Comparison of ENCODE assay signal across 8 cellular contexts in the genomic region with DNA sequence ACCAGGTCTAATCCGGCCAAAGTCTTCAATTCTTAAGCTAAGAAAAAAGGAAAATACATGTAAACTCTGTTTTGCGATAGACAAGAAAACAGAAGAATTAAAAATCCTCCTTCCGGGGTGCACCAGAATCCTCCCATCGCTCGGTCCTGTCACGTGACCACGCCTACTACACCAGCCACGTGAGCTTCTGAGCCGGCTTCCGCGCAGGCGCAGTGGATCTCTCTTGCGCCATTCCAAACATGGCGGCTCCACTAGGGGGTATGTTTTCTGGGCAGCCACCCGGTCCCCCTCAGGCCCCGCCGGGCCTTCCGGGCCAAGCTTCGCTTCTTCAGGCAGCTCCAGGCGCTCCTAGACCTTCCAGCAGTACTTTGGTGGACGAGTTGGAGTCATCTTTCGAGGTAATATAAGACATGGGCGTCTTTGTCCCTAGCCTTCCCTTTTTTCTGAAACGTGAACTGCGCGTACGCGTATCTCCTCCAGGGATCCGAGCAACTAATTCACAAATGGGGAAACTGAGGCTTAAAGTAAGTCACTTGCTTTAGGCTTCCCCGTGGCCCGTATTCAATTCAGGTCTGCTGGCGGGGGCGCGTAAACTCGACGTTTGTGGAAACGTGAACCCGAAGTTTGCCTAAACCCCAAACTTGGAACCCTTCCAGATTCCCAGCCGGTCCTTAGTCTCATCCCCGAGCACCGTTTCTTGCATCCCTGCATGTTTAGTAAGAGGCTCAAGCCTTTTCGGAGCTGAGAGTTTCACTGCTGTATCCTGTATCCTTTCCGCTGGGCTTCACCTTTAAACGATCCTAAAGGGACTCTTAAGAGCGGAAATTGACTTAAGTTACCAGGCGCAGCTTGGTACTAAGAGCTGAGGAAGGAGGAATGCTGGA. TPM values are rescaled to one million over a fixed set of nuclear protein-coding genes. Genes with fewer than 3 reads are reported as not detected.
DNase-seq lines count a peak whose midpoint lies in the region; ATAC-seq and TF ChIP-seq lines count a peak whose summit lies in the region.

A gene with protein sequence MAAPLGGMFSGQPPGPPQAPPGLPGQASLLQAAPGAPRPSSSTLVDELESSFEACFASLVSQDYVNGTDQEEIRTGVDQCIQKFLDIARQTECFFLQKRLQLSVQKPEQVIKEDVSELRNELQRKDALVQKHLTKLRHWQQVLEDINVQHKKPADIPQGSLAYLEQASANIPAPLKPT (plus strand): TSS at position 226 of the 884 bp plus-strand sequence. CDS start 14 bp downstream, at position 240.

- peaks cover 58% of the 10 kb centered on the region for H3K4me1 ChIP-seq in DND-41 (ENCODE audit: insufficient read depth, low read length)
- peaks cover 11% of the 10 kb centered on the region for H3K4me1 ChIP-seq in fibroblast of lung (ENCODE audit: control insufficient read depth, extremely low read depth, insufficient read depth, low read length)
- peaks cover 19 to 31% of the 10 kb centered on the region in 2 donors for H3K4me1 ChIP-seq in naive thymus-derived CD4-positive, alpha-beta T cell (ENCODE audit: control insufficient read depth in 2 of 2, insufficient read depth in 2 of 2, low read length in 2 of 2)

- H3K27me3 ChIP-seq in DND-41 (ENCODE audit: insufficient read depth, low read length, poor library complexity) (no peaks in the 10 kb centered on the region), fibroblast of lung (ENCODE audit: control insufficient read depth, insufficient read depth, low read length) (no peaks in the 10 kb centered on the region)
- no peaks in the 10 kb centered on the region for H3K27me3 ChIP-seq in naive thymus-derived CD4-positive, alpha-beta T cell (ENCODE audit: control insufficient read depth in 2 of 2, insufficient read depth in 2 of 2, low read length in 2 of 2)

- intact Hi-C loops in activated T-helper 1 cell treated with anti-CD3 and anti-CD28 coated beads, Interleukin-12 subunit alpha, Interleukin-12 subunit beta, Interleukin-2, Interleukin-4 antibody, amounts not matched to agents 30 ng/mL and 10 ng/mL and 1 ng/mL, durations not matched to agents 14 hours and 24 hours and 36 hours (cut with micrococcal nuclease): loop anchor here (1.0 to 10.0 kb wide), 8 partner anchors 22 to 1960 kb away; a partner anchor contains a TSS
- intact Hi-C loops in naive thymus-derived CD4-positive, alpha-beta T cell (cut with micrococcal nuclease): loop anchor here (1.0 to 10.0 kb wide), 11 partner anchors 18 to 1390 kb away; a partner anchor contains a TSS

- CTCF ChIA-PET in naive thymus-derived CD4-positive, alpha-beta T cell (lab: Charles Lee): interaction anchor here (0.7 to 1.7 kb wide), 3 partner anchors 14 to 191 kb away, joined by 3 to 4 read pairs (median 3); no protein-coding TSS in a partner anchor

- H3K4me2 ChIP-seq in DND-41 (ENCODE audit: insufficient read depth, low read length): peak within 1 kb of the TSS; percentile 83
- peak within 1 kb of the TSS; percentile 93 for H3K4me2 ChIP-seq in fibroblast of lung (ENCODE audit: extremely low read depth, insufficient read depth, low read length)

- H3K36me3 ChIP-seq in DND-41 (ENCODE audit: insufficient read depth, low read length): peaks cover 39% of the 10 kb centered on the region
- peaks cover 22% of the 10 kb centered on the region for H3K36me3 ChIP-seq in KOPT-K1 (ENCODE audit: insufficient read depth, low read length)
- peaks cover 2% of the 10 kb centered on the region for H3K36me3 ChIP-seq in fibroblast of lung (ENCODE audit: control insufficient read depth, insufficient read depth, low read length)
- H3K36me3 ChIP-seq in naive thymus-derived CD4-positive, alpha-beta T cell (ENCODE audit: control insufficient read depth in 2 of 3, insufficient read depth in 3 of 3, low read length in 3 of 3): peaks cover 0 to 28% (median 0%) of the 10 kb centered on the region in 3 experiments

- H3K27ac Mint-ChIP-seq in activated T-helper 1 cell treated with anti-CD3 and anti-CD28 coated beads, Interleukin-12 subunit alpha, Interleukin-12 subunit beta, Interleukin-2, Interleukin-4 antibody, amounts not matched to agents 30 ng/mL and 10 ng/mL and 1 ng/mL, durations not matched to agents 14 hours and 24 hours and 36 hours: peak within 1 kb of the TSS; percentile 97
- H3K27ac Mint-ChIP-seq in naive thymus-derived CD4-positive, alpha-beta T cell: peak within 1 kb of the TSS; percentile 92 to 99 (median 97)
- peak within 1 kb of the TSS; percentile 94 for H3K27ac Mint-ChIP-seq in stimulated activated naive B cell treated with anti-CD40 and anti-IgM and Interleukin-4, amounts not matched to agents 10 μg/mL and 1 μg/mL and 100 μg/mL, for 72 hours

- no peaks in the 10 kb centered on the region for H3K9me3 Mint-ChIP-seq in activated T-helper 1 cell treated with anti-CD3 and anti-CD28 coated beads, Interleukin-12 subunit alpha, Interleukin-12 subunit beta, Interleukin-2, Interleukin-4 antibody, amounts not matched to agents 30 ng/mL and 10 ng/mL and 1 ng/mL, durations not matched to agents 14 hours and 24 hours and 36 hours
- H3K9me3 Mint-ChIP-seq in naive thymus-derived CD4-positive, alpha-beta T cell: peaks cover 0 to 5% (median 0%) of the 10 kb centered on the region in 11 donors
- H3K9me3 Mint-ChIP-seq in stimulated activated naive B cell treated with anti-CD40 and anti-IgM and Interleukin-4, amounts not matched to agents 10 μg/mL and 1 μg/mL and 100 μg/mL, for 72 hours: no peaks in the 10 kb centered on the region

- H3K9ac ChIP-seq in DND-41 (ENCODE audit: low read depth, low read length) (peak within 1 kb of the TSS; percentile 88), fibroblast of lung (ENCODE audit: insufficient read depth, low read length) (peak within 1 kb of the TSS; percentile 94)

- H2AFZ ChIP-seq in DND-41 (ENCODE audit: low read depth, low read length) (peak within 1 kb of the TSS; percentile 84), fibroblast of lung (ENCODE audit: low read length) (peak within 1 kb of the TSS; percentile 96)

- peaks cover 32% of the 10 kb centered on the region for H3K4me1 Mint-ChIP-seq in activated T-helper 1 cell treated with anti-CD3 and anti-CD28 coated beads, Interleukin-12 subunit alpha, Interleukin-12 subunit beta, Interleukin-2, Interleukin-4 antibody, amounts not matched to agents 30 ng/mL and 10 ng/mL and 1 ng/mL, durations not matched to agents 14 hours and 24 hours and 36 hours (ENCODE audit: low read depth)
- H3K4me1 Mint-ChIP-seq in naive thymus-derived CD4-positive, alpha-beta T cell: peaks cover 23 to 58% (median 45%) of the 10 kb centered on the region in 7 donors
- peaks cover 22 to 37% of the 10 kb centered on the region in 2 donors for H3K4me1 Mint-ChIP-seq in stimulated activated naive B cell treated with anti-CD40 and anti-IgM and Interleukin-4, amounts not matched to agents 10 μg/mL and 1 μg/mL and 100 μg/mL, for 72 hours

- TF ChIP-seq CTCF in DND-41 (IDR thresholded peaks at IDR 0.05; ENCODE audit: borderline replicate concordance, extremely low read depth, low read length, poor library complexity, severe bottlenecking) (no peak), fibroblast of lung (conservative IDR thresholded peaks at IDR 0.05 in 1 of 2, IDR thresholded peaks at IDR 0.05 in 1 of 2; ENCODE audit: low read depth in 1 of 2, low read length in 2 of 2) (peak in 1 of 2 donors; percentile 8)

- H3K27ac ChIP-seq in DND-41 (ENCODE audit: low read length) (peak within 1 kb of the TSS; percentile 91), KOPT-K1 (ENCODE audit: low read depth, low read length, poor library complexity, severe bottlenecking) (peak within 1 kb of the TSS; percentile 81), fibroblast of lung (ENCODE audit: insufficient read depth, low read length) (peak within 1 kb of the TSS; percentile 97)
- peak within 1 kb of the TSS; percentile 94 for H3K27ac ChIP-seq in naive thymus-derived CD4-positive, alpha-beta T cell (ENCODE audit: low read depth, low read length)

- H3K9me3 ChIP-seq in DND-41 (ENCODE audit: insufficient read depth, low read length, severe bottlenecking): no peaks in the 10 kb centered on the region
- no peaks in the 10 kb centered on the region for H3K9me3 ChIP-seq in KOPT-K1 (ENCODE audit: insufficient read depth, low read length, poor library complexity, severe bottlenecking)
- H3K9me3 ChIP-seq in fibroblast of lung (ENCODE audit: control insufficient read depth, insufficient read depth, low read depth, low read length): no peaks in the 10 kb centered on the region
- no peaks in the 10 kb centered on the region for H3K9me3 ChIP-seq in naive thymus-derived CD4-positive, alpha-beta T cell (ENCODE audit: control insufficient read depth in 2 of 3, low read length in 3 of 3)

- ATAC-seq in DND-41 (ENCODE audit: insufficient read depth, low read depth): peak; percentile 86
- peak; percentile 96 for ATAC-seq in GM21786 (IDR thresholded peaks at IDR 0.05; ENCODE audit: unreplicated experiment)
- peak; percentile 97 for ATAC-seq in naive thymus-derived CD4-positive, alpha-beta T cell
- ATAC-seq in stimulated activated naive B cell treated with anti-CD40 and anti-IgM and Interleukin-4, amounts not matched to agents 10 μg/mL and 1 μg/mL and 100 μg/mL, for 72 hours (replicated peaks): peak; percentile 88 to 97

- H3K36me3 Mint-ChIP-seq in activated T-helper 1 cell treated with anti-CD3 and anti-CD28 coated beads, Interleukin-12 subunit alpha, Interleukin-12 subunit beta, Interleukin-2, Interleukin-4 antibody, amounts not matched to agents 30 ng/mL and 10 ng/mL and 1 ng/mL, durations not matched to agents 14 hours and 24 hours and 36 hours (ENCODE audit: low read depth): peaks cover 24% of the 10 kb centered on the region
- H3K36me3 Mint-ChIP-seq in naive thymus-derived CD4-positive, alpha-beta T cell: peaks cover 0 to 19% (median 13%) of the 10 kb centered on the region in 5 donors
- H3K36me3 Mint-ChIP-seq in stimulated activated naive B cell treated with anti-CD40 and anti-IgM and Interleukin-4, amounts not matched to agents 10 μg/mL and 1 μg/mL and 100 μg/mL, for 72 hours: peaks cover 23 to 24% of the 10 kb centered on the region in 2 donors

- peaks cover 2% of the 10 kb centered on the region for H3K27me3 Mint-ChIP-seq in activated T-helper 1 cell treated with anti-CD3 and anti-CD28 coated beads, Interleukin-12 subunit alpha, Interleukin-12 subunit beta, Interleukin-2, Interleukin-4 antibody, amounts not matched to agents 30 ng/mL and 10 ng/mL and 1 ng/mL, durations not matched to agents 14 hours and 24 hours and 36 hours (ENCODE audit: insufficient read depth)
- no peaks in the 10 kb centered on the region for H3K27me3 Mint-ChIP-seq in naive thymus-derived CD4-positive, alpha-beta T cell
- no peaks in the 10 kb centered on the region for H3K27me3 Mint-ChIP-seq in stimulated activated naive B cell treated with anti-CD40 and anti-IgM and Interleukin-4, amounts not matched to agents 10 μg/mL and 1 μg/mL and 100 μg/mL, for 72 hours

- peak within 1 kb of the TSS; percentile 79 to 95 for H3K4me3 ChIP-seq in DND-41 (ENCODE audit: low read depth in 1 of 2, low read length in 2 of 2)
- H3K4me3 ChIP-seq in fibroblast of lung (replicated peaks in 1 of 4; ENCODE audit: control extremely low read depth in 1 of 4, insufficient read depth in 1 of 4, low read depth in 3 of 4, low read length in 4 of 4): peak within 1 kb of the TSS; percentile 95 to 98 (median 96)
- peak within 1 kb of the TSS; percentile 100 for H3K4me3 ChIP-seq in naive thymus-derived CD4-positive, alpha-beta T cell (ENCODE audit: low read length)

- POLR2A ChIA-PET in naive thymus-derived CD4-positive, alpha-beta T cell (lab: Charles Lee): interaction anchor here (0.6 to 2.5 kb wide), 13 partner anchors 10 to 587 kb away, joined by 3 to 17 read pairs (median 4); a partner anchor contains a TSS

- H3K79me2 ChIP-seq in DND-41 (ENCODE audit: insufficient read depth, low read length): peaks cover 59% of the 10 kb centered on the region
- H3K79me2 ChIP-seq in fibroblast of lung (ENCODE audit: control insufficient read depth, insufficient read depth, low read length): peaks cover 48% of the 10 kb centered on the region

- H3K4me3 Mint-ChIP-seq in activated T-helper 1 cell treated with anti-CD3 and anti-CD28 coated beads, Interleukin-12 subunit alpha, Interleukin-12 subunit beta, Interleukin-2, Interleukin-4 antibody, amounts not matched to agents 30 ng/mL and 10 ng/mL and 1 ng/mL, durations not matched to agents 14 hours and 24 hours and 36 hours: peak within 1 kb of the TSS; percentile 96
- peak within 1 kb of the TSS; percentile 86 to 100 (median 96) for H3K4me3 Mint-ChIP-seq in naive thymus-derived CD4-positive, alpha-beta T cell
- H3K4me3 Mint-ChIP-seq in stimulated activated naive B cell treated with anti-CD40 and anti-IgM and Interleukin-4, amounts not matched to agents 10 μg/mL and 1 μg/mL and 100 μg/mL, for 72 hours: peak within 1 kb of the TSS; percentile 91

- H4K20me1 ChIP-seq in DND-41 (ENCODE audit: insufficient read depth, low read length) (peaks cover 42% of the 10 kb centered on the region), fibroblast of lung (ENCODE audit: control insufficient read depth, extremely low read depth, insufficient read depth, low read length) (peaks cover 4% of the 10 kb centered on the region)

- peak; percentile 94 for DNase-seq in DND-41
- DNase-seq in RPMI7951 (ENCODE audit: low read depth): peak; percentile 91
- peak; percentile 93 for DNase-seq in activated T-helper 1 cell treated with anti-CD3 and anti-CD28 coated beads, Interleukin-12 subunit alpha, Interleukin-12 subunit beta, Interleukin-2, Interleukin-4 antibody, amounts not matched to agents 30 ng/mL and 10 ng/mL and 1 ng/mL, durations not matched to agents 14 hours and 24 hours and 36 hours (ENCODE audit: low spot score)
- DNase-seq in fibroblast of lung (ENCODE audit: low read depth in 2 of 2): peak; percentile 89 to 95
- peak; percentile 91 to 96 (median 94) for DNase-seq in naive thymus-derived CD4-positive, alpha-beta T cell
- DNase-seq in stimulated activated naive B cell treated with anti-CD40 and anti-IgM and Interleukin-4, amounts not matched to agents 10 μg/mL and 1 μg/mL and 100 μg/mL, for 72 hours: peak; percentile 92

RNA-seq across cellular contexts. Expression of the gene that starts here (rescaled TPM):
- total RNA-seq in RPMI7951 (2014; rRNA removed; shearing (Covaris generic)): 4.3 and 6.9 TPM in 2 replicates
- total RNA-seq in activated T-helper 1 cell treated with anti-CD3 and anti-CD28 coated beads, Interleukin-12 subunit alpha, Interleukin-12 subunit beta, Interleukin-2, Interleukin-4 antibody, amounts not matched to agents 30 ng/mL and 10 ng/mL and 1 ng/mL, durations not matched to agents 14 hours and 24 hours and 36 hours: 46.6 and 49.6 TPM in 2 replicates
- total RNA-seq in fibroblast of lung: 11.0 and 20.1 TPM in 2 replicates
- polyA plus RNA-seq in fibroblast of lung: 16.8 and 18.8 TPM in 2 replicates
- 40.9 and 49.2 TPM in 2 replicates for polyA plus RNA-seq in fibroblast of lung (2012)
- 13.1 and 13.5 TPM in 2 replicates for polyA minus RNA-seq in fibroblast of lung (ENCODE audit: low replicate concordance)
- 10 to 100 TPM; 50.1 to 82.1 (median 55.7) TPM for total RNA-seq in naive thymus-derived CD4-positive, alpha-beta T cell
- polyA plus RNA-seq in naive thymus-derived CD4-positive, alpha-beta T cell: 10 to 100 TPM; 42.1 to 42.8 TPM

Comparison
In these comparisons a context has a peak if more than half of its experiments do, and no peak if none do; other contexts are left out.
1. Peak in every context shown above with its lines: DNase-seq, ATAC-seq, H3K4me3 ChIP-seq and H3K27ac ChIP-seq.